In the genomic region with DNA sequence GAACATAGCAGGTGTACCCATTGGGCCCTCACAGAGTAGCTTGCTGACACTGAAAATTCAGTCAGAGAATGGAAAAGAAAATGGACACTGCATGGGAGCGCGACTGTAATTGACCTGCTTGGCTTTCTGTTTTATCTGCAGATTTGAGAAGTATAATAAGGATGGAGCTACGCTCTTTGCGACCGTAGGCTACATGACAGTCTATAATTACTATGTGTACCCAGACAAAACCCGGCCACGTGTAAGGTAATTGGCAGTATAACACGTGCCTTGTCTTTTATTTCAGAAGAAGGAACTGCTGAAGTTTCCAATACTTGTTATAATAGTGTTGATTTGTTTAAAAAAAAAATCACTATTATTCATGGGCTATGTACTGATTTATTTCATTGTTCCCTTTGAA, we compare ENCODE assay signal across 13 cellular contexts. TPM values are rescaled to one million over a fixed set of nuclear protein-coding genes. Genes with fewer than 3 reads are reported as not detected.
DNase-seq lines count a peak whose midpoint lies in the region; ATAC-seq and TF ChIP-seq lines count a peak whose summit lies in the region.
"Had no signal": no experiment of that assay in that cellular context is flagged by ENCODE, and none has a peak within 500 bp of the region (broad histone marks: within the 10 kb centered on the region; RNA-seq: fewer than 3 reads in every experiment).

No MANE protein-coding gene starts in this region.

- DNase-seq in NCI-H1105 (lab: John Stamatoyannopoulos, UW) (peak; percentile 64), NCI-H2081 (lab: John Stamatoyannopoulos, UW) (peak; percentile 79 to 96), NCI-H748 treated with DMSO at 0.1 percent for 48 hours (lab: John Stamatoyannopoulos, UW) (peak; percentile 93), neural progenitor cell (ENCODE audit: low spot score) (no peak)
- DNase-seq in activated CD8-positive, alpha-beta memory T cell treated with anti-CD3 and anti-CD28 coated beads, Interleukin-2, amount 50 U/mL, for 48 hours, result no peak
- no peak for DNase-seq in activated CD4-positive, alpha-beta T cell treated with anti-CD3 and anti-CD28 coated beads, Interleukin-2, amount 50 U/mL, for 48 hours
- DNase-seq: ACHN, AML-193, NCI-H187, NCI-H526 treated with DMSO at 0.1 percent for 48 hours, SW 1271 had no signal

- H3K27ac Mint-ChIP-seq in neural progenitor cell, result no peak overlapping the region
- H3K27ac Mint-ChIP-seq: CD14-positive monocyte had no signal

- no peak overlapping the region for H3K27ac ChIP-seq in neural progenitor cell

- no peaks in the 10 kb centered on the region for H3K4me1 Mint-ChIP-seq in neural progenitor cell
- H3K4me1 Mint-ChIP-seq: CD14-positive monocyte had no signal

- peaks cover 16% of the 10 kb centered on the region for H3K36me3 Mint-ChIP-seq in neural progenitor cell

- H3K9me3 Mint-ChIP-seq in neural progenitor cell, result no peaks in the 10 kb centered on the region
- H3K9me3 Mint-ChIP-seq: CD14-positive monocyte had no signal

- peak overlapping the region; percentile 39 for H3K4me2 ChIP-seq in neural progenitor cell

- H3K4me1 ChIP-seq in neural progenitor cell, result peaks cover 49% of the 10 kb centered on the region

- no peaks in the 10 kb centered on the region for H3K27me3 Mint-ChIP-seq in neural progenitor cell (ENCODE audit: insufficient read depth, low read depth)

- no peaks in the 10 kb centered on the region for H3K27me3 ChIP-seq in neural progenitor cell

- peaks cover 9% of the 10 kb centered on the region for H3K79me2 ChIP-seq in neural progenitor cell (ENCODE audit: low read depth)

- no peaks in the 10 kb centered on the region for H3K9me3 ChIP-seq in neural progenitor cell (ENCODE audit: low read depth)

- no peak overlapping the region for H2AFZ ChIP-seq in neural progenitor cell (replicated peaks)

- H3K9ac ChIP-seq in neural progenitor cell, result no peak overlapping the region

- ATAC-seq in HG03025 (IDR thresholded peaks at IDR 0.05; ENCODE audit: low FRiP score, unreplicated experiment), result no peak

- H3K36me3 ChIP-seq in neural progenitor cell, result peaks cover 8% of the 10 kb centered on the region

- H3K4me3 Mint-ChIP-seq in neural progenitor cell, result no peak overlapping the region
- H3K4me3 Mint-ChIP-seq: CD14-positive monocyte had no signal

- TF ChIP-seq CTCF in neural progenitor cell (IDR thresholded peaks at IDR 0.05), result no peak

- H3K4me3 ChIP-seq in neural progenitor cell, result no peak overlapping the region

- H3F3A ChIP-seq in neural progenitor cell (ENCODE audit: low read depth), result peaks cover 28% of the 10 kb centered on the region

- no peaks in the 10 kb centered on the region for H4K20me1 ChIP-seq in neural progenitor cell (ENCODE audit: low read depth)

RNA-seq across cellular contexts. Expression of a gene that starts 33.5 kb away (rescaled TPM):
- 8.2 and 9.8 TPM in 2 replicates for total RNA-seq in neural progenitor cell (ENCODE audit: low replicate concordance)

RNA-seq across cellular contexts. Expression of a gene that starts 44.0 kb away (rescaled TPM):
- total RNA-seq in neural progenitor cell (ENCODE audit: low replicate concordance), result 63.6 and 109 TPM in 2 replicates

Comparison
In these comparisons a context has a peak if more than half of its experiments do, and no peak if none do; other contexts are left out.
1. DNase-seq: peak in NCI-H1105 (single experiment), NCI-H2081 (2 of 2) and NCI-H748 treated with DMSO at 0.1 percent for 48 hours (single experiment); none in neural progenitor cell (single experiment), activated CD8-positive, alpha-beta memory T cell treated with anti-CD3 and anti-CD28 coated beads, Interleukin-2, amount 50 U/mL, for 48 hours (single experiment) and activated CD4-positive, alpha-beta T cell treated with anti-CD3 and anti-CD28 coated beads, Interleukin-2, amount 50 U/mL, for 48 hours (0 of 2).